In the genomic region with DNA sequence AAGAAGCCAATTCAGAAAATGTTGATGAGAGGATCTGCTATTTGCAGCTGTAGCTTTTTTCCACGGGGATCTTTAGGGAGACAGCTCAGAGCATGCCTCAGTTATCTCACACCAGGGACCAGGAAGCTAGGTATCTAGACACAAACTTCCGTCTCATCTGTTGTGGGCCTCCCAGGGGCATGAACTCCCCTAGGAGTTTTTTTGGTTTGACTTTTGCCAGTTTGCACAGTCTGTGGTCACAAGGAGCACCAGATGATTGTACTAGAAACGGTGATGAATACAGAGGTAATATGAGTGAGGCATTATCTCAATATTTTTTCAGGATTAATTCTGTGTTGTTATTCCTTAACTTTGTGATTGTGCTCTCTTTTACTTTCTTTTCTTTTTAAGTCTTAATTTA, we compare ENCODE assay signal across 18 cellular contexts.
DNase-seq lines count a peak whose midpoint lies in the region; ATAC-seq, FAIRE-seq and TF ChIP-seq lines count a peak whose summit lies in the region.
"Had no signal": no experiment of that assay in that cellular context is flagged by ENCODE, and none has a peak within 500 bp of the region (broad histone marks: within the 10 kb centered on the region; RNA-seq: fewer than 3 reads in every experiment).

No MANE protein-coding gene starts in this region.

- no peak overlapping the region for H3K4me3 ChIP-seq in BLaER1 treated with 17β-estradiol and CSF1 and Interleukin-3, amounts not matched to agents 10 nM and 100 nM
- H3K4me3 ChIP-seq in transverse colon, result no peak overlapping the region

- no peak for FAIRE-seq in GM12892 (lab: Jason Lieb, UNC)
- FAIRE-seq: HTR-8/SVneo had no signal

- TF ChIP-seq EP300 in transverse colon (IDR thresholded peaks at IDR 0.05; ENCODE audit: low read depth), result no peak

- ATAC-seq in GM18907 (IDR thresholded peaks at IDR 0.05; ENCODE audit: unreplicated experiment) (peak; percentile 87), HG02798 (IDR thresholded peaks at IDR 0.05; ENCODE audit: poor library complexity, unreplicated experiment) (peak; percentile 48), HG03460 (IDR thresholded peaks at IDR 0.05; ENCODE audit: unreplicated experiment) (peak; percentile 61), HG02981 (IDR thresholded peaks at IDR 0.05; ENCODE audit: unreplicated experiment) (no peak)

- intact Hi-C loops in transverse colon (cut with DNase I; ENCODE audit: low total_unique reads), result no loop called here

- WGBS in transverse colon (ENCODE audit: low coverage in 1 of 2), 2 donors, result 68 to 73% methylated on average over 2 to 3 of the region's 3 CpGs

- H4K20me1 ChIP-seq in BLaER1 treated with 17β-estradiol and CSF1 and Interleukin-3, amounts not matched to agents 10 nM and 100 nM, result no peaks in the 10 kb centered on the region

- TF ChIP-seq POLR2A in GM12892 (IDR thresholded peaks at IDR 0.05; ENCODE audit: low read depth, low read length) (no peak), transverse colon (IDR thresholded peaks at IDR 0.05) (no peak)

- no peak for TF ChIP-seq CTCF in transverse colon (IDR thresholded peaks at IDR 0.05)

- H3K27me3 ChIP-seq in BLaER1 treated with 17β-estradiol and CSF1 and Interleukin-3, amounts not matched to agents 10 nM and 100 nM, result no peaks in the 10 kb centered on the region
- no peaks in the 10 kb centered on the region for H3K27me3 ChIP-seq in transverse colon

- H3K4me2 ChIP-seq in BLaER1 treated with 17β-estradiol and CSF1 and Interleukin-3, amounts not matched to agents 10 nM and 100 nM, result peak overlapping the region in 8 of 11 experiments; percentile 33 to 58 (median 44); a peak in 16 of 22 replicates

- no peaks in the 10 kb centered on the region for H3K36me3 ChIP-seq in BLaER1 treated with 17β-estradiol and CSF1 and Interleukin-3, amounts not matched to agents 10 nM and 100 nM
- no peaks in the 10 kb centered on the region for H3K36me3 ChIP-seq in transverse colon

- DNase-seq in COR-L47 (lab: John Stamatoyannopoulos, UW) (no peak), GM12892 (ENCODE audit: insufficient read length) (no peak), transverse colon (no peak)
- DNase-seq: 8988T, C1 segment of cervical spinal cord, EL, GOT3, MV-4-11, NCI-H1417 treated with DMSO at 0.1 percent for 48 hours, NCI-H2029 treated with DMSO at 0.1 percent for 48 hours, NCI-H510A treated with DMSO at 0.1 percent for 48 hours, SIG-M5 had no signal

- peaks cover 0 to 10% (median 0%) of the 10 kb centered on the region in 11 experiments; a peak in 3 of 22 replicates for H3K9me3 ChIP-seq in BLaER1 treated with 17β-estradiol and CSF1 and Interleukin-3, amounts not matched to agents 10 nM and 100 nM (replicated peaks in 1 of 11)
- no peaks in the 10 kb centered on the region for H3K9me3 ChIP-seq in transverse colon

- in situ Hi-C loops in transverse colon (cut with MboI; ENCODE audit: low pct_ligation_motif_present in 1 of 4, low pct_unique_long_range_greater_than_20kb in 1 of 4, low sequenced_read_pairs in 3 of 4), result no loop called here

- H3K27ac ChIP-seq in BLaER1 treated with 17β-estradiol and CSF1 and Interleukin-3, amounts not matched to agents 10 nM and 100 nM, result no peak overlapping the region
- H3K27ac ChIP-seq in transverse colon, result no peak overlapping the region

- no peak overlapping the region for H3K9ac ChIP-seq in BLaER1 treated with 17β-estradiol and CSF1 and Interleukin-3, amounts not matched to agents 10 nM and 100 nM

- H3K4me1 ChIP-seq in BLaER1 treated with 17β-estradiol and CSF1 and Interleukin-3, amounts not matched to agents 10 nM and 100 nM, result peaks cover 0 to 34% (median 24%) of the 10 kb centered on the region in 10 experiments; a peak in 14 of 20 replicates
- no peaks in the 10 kb centered on the region for H3K4me1 ChIP-seq in transverse colon
